In the genomic region with DNA sequence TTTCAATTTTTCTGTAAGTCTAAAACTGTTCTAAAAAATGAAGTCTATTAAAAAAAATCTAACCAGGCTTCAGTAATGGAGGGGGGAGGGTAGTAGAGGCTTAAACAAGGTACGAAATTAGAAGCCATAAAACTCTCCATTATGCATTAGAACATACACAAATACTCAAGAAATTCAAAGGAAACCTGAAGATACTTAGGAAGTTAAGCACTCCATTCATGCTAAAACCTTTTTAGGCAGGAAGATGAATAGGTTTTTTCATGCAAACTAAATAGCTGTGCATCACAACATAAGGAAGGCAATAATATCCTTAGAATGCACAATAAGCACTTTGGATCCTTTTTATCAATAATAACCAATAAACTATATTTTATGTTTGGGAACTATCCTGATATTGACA, we compare ENCODE assay signal across 2 cellular contexts.
TF ChIP-seq lines count a peak whose summit lies in the region.

No MANE protein-coding gene starts in this region.

TF ChIP-seq in SK-N-SH, 30 proteins besides CTCF, POLR2A, EP300 and RAD21 (continued from another document):
- TF ChIP-seq, protein P1, sequence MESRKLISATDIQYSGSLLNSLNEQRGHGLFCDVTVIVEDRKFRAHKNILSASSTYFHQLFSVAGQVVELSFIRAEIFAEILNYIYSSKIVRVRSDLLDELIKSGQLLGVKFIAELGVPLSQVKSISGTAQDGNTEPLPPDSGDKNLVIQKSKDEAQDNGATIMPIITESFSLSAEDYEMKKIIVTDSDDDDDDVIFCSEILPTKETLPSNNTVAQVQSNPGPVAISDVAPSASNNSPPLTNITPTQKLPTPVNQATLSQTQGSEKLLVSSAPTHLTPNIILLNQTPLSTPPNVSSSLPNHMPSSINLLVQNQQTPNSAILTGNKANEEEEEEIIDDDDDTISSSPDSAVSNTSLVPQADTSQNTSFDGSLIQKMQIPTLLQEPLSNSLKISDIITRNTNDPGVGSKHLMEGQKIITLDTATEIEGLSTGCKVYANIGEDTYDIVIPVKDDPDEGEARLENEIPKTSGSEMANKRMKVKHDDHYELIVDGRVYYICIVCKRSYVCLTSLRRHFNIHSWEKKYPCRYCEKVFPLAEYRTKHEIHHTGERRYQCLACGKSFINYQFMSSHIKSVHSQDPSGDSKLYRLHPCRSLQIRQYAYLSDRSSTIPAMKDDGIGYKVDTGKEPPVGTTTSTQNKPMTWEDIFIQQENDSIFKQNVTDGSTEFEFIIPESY (IDR thresholded peaks at IDR 0.05; ENCODE audit: borderline replicate concordance, low read depth): no peak
- TF ChIP-seq TAF1 (IDR thresholded peaks at IDR 0.05; ENCODE audit: borderline replicate concordance, low read depth, low read length) (no peak), SMC3 (IDR thresholded peaks at IDR 0.05; ENCODE audit: low read depth, low read length) (no peak)

TF ChIP-seq in SK-N-SH treated with all-trans-retinoic acid at 6 μM for 48 hours, 23 proteins besides CTCF, POLR2A, EP300 and RAD21 (continued from another document):
- TF ChIP-seq ZC3H10 (CRISPR knock-in tag; IDR thresholded peaks at IDR 0.05): no peak
- no peak for TF ChIP-seq ARNTL (CRISPR knock-in tag; IDR thresholded peaks at IDR 0.05; ENCODE audit: borderline replicate concordance, low read depth)
